In genomic region chr19:48933382-48933932, GRCh38 we compare ENCODE assay signal across 8 cellular contexts. TPM values are rescaled to one million over a fixed set of nuclear protein-coding genes. Genes with fewer than 3 reads are reported as not detected.
A peak's percentile ranks its signal among the peaks of the same experiment; 100 is the strongest.
DNase-seq lines count a peak whose midpoint lies in the region; ATAC-seq and TF ChIP-seq lines count a peak whose summit lies in the region.

TSS of gene DHDH (plus strand) at chr19:48933699. CDS start at chr19:48933722, 23 bp downstream.

- no peaks in the 10 kb centered on the region for H3K79me1 ChIP-seq in neuronal stem cell (ENCODE audit: low read depth, low read length)

- H3K27me3 ChIP-seq in RWPE2 (ENCODE audit: insufficient read depth, poor library complexity, severe bottlenecking) = no peaks in the 10 kb centered on the region
- H3K27me3 ChIP-seq in neuronal stem cell (ENCODE audit: control insufficient read depth in 3 of 3, insufficient read depth in 3 of 3, low read depth in 1 of 3, low read length in 3 of 3) = peaks cover 0 to 13% (median 10%) of the 10 kb centered on the region in 3 experiments
- peaks cover 3% of the 10 kb centered on the region in 2 donors for H3K27me3 ChIP-seq in stomach smooth muscle (ENCODE audit: control insufficient read depth in 1 of 2, insufficient read depth in 2 of 2, low read length in 2 of 2)

- H2AK5ac ChIP-seq in neuronal stem cell (ENCODE audit: low read depth, low read length) = no peak within 1 kb of the TSS

- no peak within 1 kb of the TSS for H2BK12ac ChIP-seq in neuronal stem cell (ENCODE audit: low read length)

- H4K8ac ChIP-seq in neuronal stem cell (ENCODE audit: low read depth, low read length) = no peak within 1 kb of the TSS

- ATAC-seq in RWPE2 (ENCODE audit: low read depth) = peak; percentile 98
- no peak for ATAC-seq in HG02588 (IDR thresholded peaks at IDR 0.05; ENCODE audit: unreplicated experiment)

- peak; percentile 12 for TF ChIP-seq POLR2A in GM10847 (IDR thresholded peaks at IDR 0.05; ENCODE audit: extremely low read depth, insufficient read length)

- H3K4me1 ChIP-seq in RWPE2 (ENCODE audit: insufficient read depth, poor library complexity, severe bottlenecking) = peaks cover 6% of the 10 kb centered on the region
- peaks cover 6 to 11% of the 10 kb centered on the region in 2 donors for H3K4me1 ChIP-seq in neuronal stem cell (ENCODE audit: control insufficient read depth in 2 of 2, insufficient read depth in 1 of 2, low read depth in 1 of 2, low read length in 2 of 2)
- H3K4me1 ChIP-seq in stomach smooth muscle (ENCODE audit: control insufficient read depth, insufficient read depth, low read length) = peaks cover 7% of the 10 kb centered on the region

- H4K91ac ChIP-seq in neuronal stem cell (ENCODE audit: low read depth, low read length, poor library complexity) = no peak within 1 kb of the TSS

- no peak for TF ChIP-seq CTCF in RWPE2 (IDR thresholded peaks at IDR 0.05; ENCODE audit: poor library complexity, severe bottlenecking)

- no peak within 1 kb of the TSS for H2BK15ac ChIP-seq in neuronal stem cell (ENCODE audit: low read length)

- no CpG with 5 or more reads among the region's 43 CpGs for whole genome bisulfite sequencing in neuronal stem cell (ENCODE audit: extremely low coverage in 2 of 2, insufficient read length in 2 of 2, insufficient replicate concordance in 1 of 2), 2 donors

- H3K4me2 ChIP-seq in neuronal stem cell (ENCODE audit: insufficient read depth, low read length, poor library complexity, severe bottlenecking) = peak within 1 kb of the TSS; percentile 85

- no peak within 1 kb of the TSS for H2BK120ac ChIP-seq in neuronal stem cell (ENCODE audit: low read depth, low read length)

- peak within 1 kb of the TSS; percentile 93 for H2AFZ ChIP-seq in neuronal stem cell (ENCODE audit: low read length)

- DNase-seq in LoVo (ENCODE audit: low spot score) = peak; percentile 95
- DNase-seq in RWPE2 (ENCODE audit: low spot score) = peak; percentile 90
- DNase-seq in activated gamma-delta T cell (lab: John Stamatoyannopoulos, UW) = peak; percentile 71
- peak; percentile 87 for DNase-seq in germinal center (ENCODE audit: low spot score)
- DNase-seq in neuronal stem cell (ENCODE audit: low spot score) = peak; percentile 80

- H3K9me3 ChIP-seq in RWPE2 (ENCODE audit: severe bottlenecking) (no peaks in the 10 kb centered on the region), neuronal stem cell (replicated peaks in 1 of 2; ENCODE audit: control insufficient read depth in 2 of 2, insufficient read depth in 1 of 2, low read depth in 1 of 2, low read length in 2 of 2) (no peaks in the 10 kb centered on the region), stomach smooth muscle (ENCODE audit: control insufficient read depth in 2 of 2, low read length in 2 of 2) (no peaks in the 10 kb centered on the region)

- H3K4ac ChIP-seq in neuronal stem cell (ENCODE audit: low read length) = no peak within 1 kb of the TSS

- no peak within 1 kb of the TSS for H3K14ac ChIP-seq in neuronal stem cell (ENCODE audit: low read length)

- H3K9ac ChIP-seq in neuronal stem cell (ENCODE audit: low read depth, low read length, poor library complexity) = peak within 1 kb of the TSS; percentile 79
- peak within 1 kb of the TSS in 1 of 2 donors; percentile 60 for H3K9ac ChIP-seq in stomach smooth muscle (ENCODE audit: low read length in 2 of 2)

- peak within 1 kb of the TSS; percentile 66 for H3K18ac ChIP-seq in neuronal stem cell (ENCODE audit: low read length)

- no peak within 1 kb of the TSS for H3K27ac ChIP-seq in RWPE2 (ENCODE audit: poor library complexity, severe bottlenecking)
- H3K27ac ChIP-seq in neuronal stem cell (replicated peaks; ENCODE audit: low read length) = no peak within 1 kb of the TSS
- no peak within 1 kb of the TSS for H3K27ac ChIP-seq in stomach smooth muscle (ENCODE audit: low read length)

- no peak within 1 kb of the TSS for H3K23ac ChIP-seq in neuronal stem cell (ENCODE audit: low read depth, low read length, poor library complexity)

- H2BK5ac ChIP-seq in neuronal stem cell (ENCODE audit: low read length) = no peak within 1 kb of the TSS

- no peaks in the 10 kb centered on the region for H3K36me3 ChIP-seq in RWPE2 (ENCODE audit: low read depth)
- no peaks in the 10 kb centered on the region for H3K36me3 ChIP-seq in neuronal stem cell (replicated peaks in 1 of 2; ENCODE audit: control insufficient read depth in 2 of 2, insufficient read depth in 2 of 2, low read length in 2 of 2)
- no peaks in the 10 kb centered on the region for H3K36me3 ChIP-seq in stomach smooth muscle (ENCODE audit: control insufficient read depth in 2 of 2, insufficient read depth in 2 of 2, low read length in 2 of 2)

- peak within 1 kb of the TSS; percentile 30 for H3K4me3 ChIP-seq in RWPE2 (ENCODE audit: severe bottlenecking)
- H3K4me3 ChIP-seq in neuronal stem cell (ENCODE audit: low read length in 2 of 2) = peak within 1 kb of the TSS; percentile 46 to 77
- peak within 1 kb of the TSS; percentile 68 to 72 for H3K4me3 ChIP-seq in stomach smooth muscle (ENCODE audit: low read length in 2 of 2)

RNA-seq across cellular contexts. Expression of gene DHDH, which starts in this region (rescaled TPM):
- 0.81 TPM for polyA plus RNA-seq in neuronal stem cell (2013, experiment 1 of 2)
- 0.93 TPM for polyA plus RNA-seq in neuronal stem cell (2013, experiment 2 of 2)
